ENCODE assay signal across 1 cellular context in genomic region chr11:46402957-46403902, GRCh38.
TF ChIP-seq lines count a peak whose summit lies in the region.

No MANE protein-coding gene starts in this region.

TF ChIP-seq in GM23338, 12 proteins besides CTCF, POLR2A, EP300 and RAD21 (continued from another document):
- TF ChIP-seq, protein P1, sequence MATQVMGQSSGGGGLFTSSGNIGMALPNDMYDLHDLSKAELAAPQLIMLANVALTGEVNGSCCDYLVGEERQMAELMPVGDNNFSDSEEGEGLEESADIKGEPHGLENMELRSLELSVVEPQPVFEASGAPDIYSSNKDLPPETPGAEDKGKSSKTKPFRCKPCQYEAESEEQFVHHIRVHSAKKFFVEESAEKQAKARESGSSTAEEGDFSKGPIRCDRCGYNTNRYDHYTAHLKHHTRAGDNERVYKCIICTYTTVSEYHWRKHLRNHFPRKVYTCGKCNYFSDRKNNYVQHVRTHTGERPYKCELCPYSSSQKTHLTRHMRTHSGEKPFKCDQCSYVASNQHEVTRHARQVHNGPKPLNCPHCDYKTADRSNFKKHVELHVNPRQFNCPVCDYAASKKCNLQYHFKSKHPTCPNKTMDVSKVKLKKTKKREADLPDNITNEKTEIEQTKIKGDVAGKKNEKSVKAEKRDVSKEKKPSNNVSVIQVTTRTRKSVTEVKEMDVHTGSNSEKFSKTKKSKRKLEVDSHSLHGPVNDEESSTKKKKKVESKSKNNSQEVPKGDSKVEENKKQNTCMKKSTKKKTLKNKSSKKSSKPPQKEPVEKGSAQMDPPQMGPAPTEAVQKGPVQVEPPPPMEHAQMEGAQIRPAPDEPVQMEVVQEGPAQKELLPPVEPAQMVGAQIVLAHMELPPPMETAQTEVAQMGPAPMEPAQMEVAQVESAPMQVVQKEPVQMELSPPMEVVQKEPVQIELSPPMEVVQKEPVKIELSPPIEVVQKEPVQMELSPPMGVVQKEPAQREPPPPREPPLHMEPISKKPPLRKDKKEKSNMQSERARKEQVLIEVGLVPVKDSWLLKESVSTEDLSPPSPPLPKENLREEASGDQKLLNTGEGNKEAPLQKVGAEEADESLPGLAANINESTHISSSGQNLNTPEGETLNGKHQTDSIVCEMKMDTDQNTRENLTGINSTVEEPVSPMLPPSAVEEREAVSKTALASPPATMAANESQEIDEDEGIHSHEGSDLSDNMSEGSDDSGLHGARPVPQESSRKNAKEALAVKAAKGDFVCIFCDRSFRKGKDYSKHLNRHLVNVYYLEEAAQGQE (IDR thresholded peaks at IDR 0.05; ENCODE audit: unreplicated experiment), result no peak
- no peak for TF ChIP-seq EZH2 (IDR thresholded peaks at IDR 0.05; ENCODE audit: low read depth, unreplicated experiment)
- TF ChIP-seq, protein P2, sequence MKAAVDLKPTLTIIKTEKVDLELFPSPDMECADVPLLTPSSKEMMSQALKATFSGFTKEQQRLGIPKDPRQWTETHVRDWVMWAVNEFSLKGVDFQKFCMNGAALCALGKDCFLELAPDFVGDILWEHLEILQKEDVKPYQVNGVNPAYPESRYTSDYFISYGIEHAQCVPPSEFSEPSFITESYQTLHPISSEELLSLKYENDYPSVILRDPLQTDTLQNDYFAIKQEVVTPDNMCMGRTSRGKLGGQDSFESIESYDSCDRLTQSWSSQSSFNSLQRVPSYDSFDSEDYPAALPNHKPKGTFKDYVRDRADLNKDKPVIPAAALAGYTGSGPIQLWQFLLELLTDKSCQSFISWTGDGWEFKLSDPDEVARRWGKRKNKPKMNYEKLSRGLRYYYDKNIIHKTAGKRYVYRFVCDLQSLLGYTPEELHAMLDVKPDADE (IDR thresholded peaks at IDR 0.05), result no peak
